Comparison of ENCODE assay signal across 8 cellular contexts in genomic region chr2:224585205-224586088, GRCh38. TPM values are rescaled to one million over a fixed set of nuclear protein-coding genes. Genes with fewer than 3 reads are reported as not detected.
DNase-seq lines count a peak whose midpoint lies in the region; ATAC-seq, FAIRE-seq and TF ChIP-seq lines count a peak whose summit lies in the region.

Gene CUL3, minus strand, starts transcription at chr2:224585363. Its CDS starts 354 bp downstream, at chr2:224585009.

- H3K9me3 ChIP-seq in breast epithelium = no peaks in the 10 kb centered on the region
- no peaks in the 10 kb centered on the region for H3K9me3 ChIP-seq in iPS-20b (ENCODE audit: insufficient read depth, low read depth, low read length)
- no peaks in the 10 kb centered on the region for H3K9me3 ChIP-seq in small intestine (ENCODE audit: control insufficient read depth, low read depth)

- H2AFZ ChIP-seq in ACC112 (ENCODE audit: low read length, unreplicated experiment) = peak within 1 kb of the TSS; percentile 87

- peak; percentile 44 for TF ChIP-seq POLR2A in breast epithelium (IDR thresholded peaks at IDR 0.05)

- WGBS in small intestine, 3 donors = 0 to 1% (median 1%) methylated on average over 36 to 68 of the region's 68 CpGs

- intact Hi-C loops in breast epithelium (cut with DNase I; ENCODE audit: low total_unique reads) = no loop called here

- H3K36me3 ChIP-seq in ACC112 (ENCODE audit: insufficient read depth, low read length) (peaks cover 3% of the 10 kb centered on the region; the same call in 1 of the 2 replicates), breast epithelium (no peaks in the 10 kb centered on the region), iPS-20b (ENCODE audit: insufficient read depth, low read depth, low read length) (peaks cover 8% of the 10 kb centered on the region; the same call in 1 of the 2 replicates), small intestine (ENCODE audit: control insufficient read depth in 2 of 2, insufficient read depth in 2 of 2, low read length in 2 of 2) (no peaks in the 10 kb centered on the region)

- ATAC-seq in GM18870 (IDR thresholded peaks at IDR 0.05; ENCODE audit: unreplicated experiment) = peak; percentile 87
- ATAC-seq in HG03135 (IDR thresholded peaks at IDR 0.05; ENCODE audit: unreplicated experiment) = peak; percentile 66

- peak within 1 kb of the TSS; percentile 92 for H3K9ac ChIP-seq in iPS-20b (ENCODE audit: low read depth, low read length)

- H3K4me1 ChIP-seq in ACC112 (ENCODE audit: control insufficient read depth, insufficient read depth, low read length, unreplicated experiment) = peaks cover 9% of the 10 kb centered on the region
- H3K4me1 ChIP-seq in breast epithelium = peaks cover 0 to 5% of the 10 kb centered on the region in 2 donors
- H3K4me1 ChIP-seq in iPS-20b (ENCODE audit: insufficient read depth, low read length) = peaks cover 13% of the 10 kb centered on the region
- H3K4me1 ChIP-seq in small intestine (ENCODE audit: control insufficient read depth in 2 of 2, insufficient read depth in 1 of 2, low read depth in 1 of 2, low read length in 1 of 2) = peaks cover 0 to 9% of the 10 kb centered on the region in 2 donors

- H3K27me3 ChIP-seq in ACC112 (ENCODE audit: insufficient read depth, low read length) (no peaks in the 10 kb centered on the region), breast epithelium (no peaks in the 10 kb centered on the region), iPS-20b (ENCODE audit: insufficient read depth, low read length) (no peaks in the 10 kb centered on the region), small intestine (ENCODE audit: control insufficient read depth in 2 of 2, insufficient read depth in 2 of 2, low read length in 2 of 2) (no peaks in the 10 kb centered on the region)

- H3K27ac ChIP-seq in ACC112 (ENCODE audit: low read depth, low read length) (peak within 1 kb of the TSS; percentile 61), VCaP (peak within 1 kb of the TSS; percentile 100), breast epithelium (peak within 1 kb of the TSS; percentile 90 to 98), iPS-20b (ENCODE audit: low read length) (peak within 1 kb of the TSS; percentile 28), small intestine (ENCODE audit: low read depth in 1 of 2, low read length in 1 of 2) (peak within 1 kb of the TSS; percentile 91 to 97)

- DNase-seq in NCI-H2196 treated with DMSO at 0.1 percent for 48 hours (lab: John Stamatoyannopoulos, UW; ENCODE audit: unreplicated experiment) (peak; percentile 98), breast epithelium (ENCODE audit: low spot score in 2 of 2) (peak; percentile 98 to 100), small intestine (peak; percentile 98)

- H3K4me3 ChIP-seq in ACC112 (ENCODE audit: low read depth, low read length) = peak within 1 kb of the TSS; percentile 83
- H3K4me3 ChIP-seq in breast epithelium = peak within 1 kb of the TSS; percentile 81 to 86 (median 82)
- H3K4me3 ChIP-seq in iPS-20b (ENCODE audit: low read length) = peak within 1 kb of the TSS; percentile 92
- peak within 1 kb of the TSS; percentile 99 for H3K4me3 ChIP-seq in small intestine (ENCODE audit: low read depth in 1 of 2, low read length in 2 of 2)

- no peak for FAIRE-seq in small intestine (lab: Jason Lieb, UNC)

- H3K79me2 ChIP-seq in ACC112 (ENCODE audit: control insufficient read depth, insufficient read depth, low read length, unreplicated experiment) = peaks cover 45% of the 10 kb centered on the region

- TF ChIP-seq CTCF in VCaP (conservative IDR thresholded peaks at IDR 0.05) (no peak), breast epithelium (IDR thresholded peaks at IDR 0.05) (no peak)

RNA-seq across cellular contexts. Expression of gene CUL3, which starts in this region (rescaled TPM):
- total RNA-seq in breast epithelium = 100 to 1,000 TPM in 1 of 3 donors, 10 to 100 TPM in 2; 71.2 to 111 (median 82.3) TPM
- 100 to 1,000 TPM in 1 of 3 donors, 10 to 100 TPM in 2; 56.7 to 102 (median 84.6) TPM for polyA plus RNA-seq in small intestine

Comparison
In these comparisons a context has a peak if more than half of its experiments do, and no peak if none do; other contexts are left out.
1. Peak in every context shown above with its lines: DNase-seq, ATAC-seq, H3K4me3 ChIP-seq and H3K27ac ChIP-seq.
2. H3K27ac ChIP-seq: peak in every context shown above with its lines; median percentile 100 in VCaP; 94 in breast epithelium; 94 in small intestine; 61 in ACC112; 28 in iPS-20b.